ENCODE assay signal across 19 cellular contexts in the genomic region with DNA sequence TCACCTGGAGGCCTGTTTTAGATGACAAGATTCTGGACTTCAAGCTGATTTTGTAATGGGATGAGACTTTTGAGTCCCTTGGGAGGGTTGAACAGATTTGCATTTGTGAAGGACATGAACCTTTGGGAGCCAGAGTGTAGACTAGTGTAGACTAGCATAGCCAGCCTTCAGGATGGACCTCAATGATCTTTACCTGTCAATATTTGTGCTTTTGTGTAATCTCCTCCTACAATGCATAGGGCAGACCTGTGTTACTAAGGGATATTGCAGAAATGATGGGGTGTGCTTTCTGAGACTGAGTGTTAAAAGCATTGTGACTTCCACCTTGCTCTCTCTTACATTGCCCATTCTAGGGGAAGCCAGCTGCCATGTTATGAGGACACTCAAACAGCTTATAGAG. TPM values are rescaled to one million over a fixed set of nuclear protein-coding genes. Genes with fewer than 3 reads are reported as not detected.
A peak's percentile ranks its signal among the peaks of the same experiment; 100 is the strongest.
DNase-seq lines count a peak whose midpoint lies in the region; ATAC-seq and TF ChIP-seq lines count a peak whose summit lies in the region.
"Had no signal": no experiment of that assay in that cellular context is flagged by ENCODE, and none has a peak within 500 bp of the region (broad histone marks: within the 10 kb centered on the region; RNA-seq: fewer than 3 reads in every experiment).

No MANE protein-coding gene starts in this region.

- DNase-seq in GM23338 (ENCODE audit: low spot score) (no peak), H7 (peak; percentile 0), spleen (peak; percentile 1), mesenteric fat pad (ENCODE audit: low spot score) (no peak), NCI-H2081 (lab: John Stamatoyannopoulos, UW) (no peak)
- DNase-seq in activated naive CD4-positive, alpha-beta T cell treated with anti-CD3 and anti-CD28 coated beads for 36 hours, result no peak
- DNase-seq: 8988T; ACHN; BE2C; C1 segment of cervical spinal cord; Caco-2; Calu3; CD4-positive, CD25-positive, alpha-beta regulatory T cell; CD8-positive, alpha-beta T cell; DMS79 treated with DMSO at 0.1 percent for 48 hours; GF-D8 had no signal

- H3K79me2 ChIP-seq in GM23338 (replicated peaks; ENCODE audit: insufficient read depth), result no peaks in the 10 kb centered on the region

- no peak overlapping the region for H3K27ac Mint-ChIP-seq in GM23338
- H3K27ac Mint-ChIP-seq in activated naive CD4-positive, alpha-beta T cell treated with anti-CD3 and anti-CD28 coated beads for 36 hours, result no peak overlapping the region
- H3K27ac Mint-ChIP-seq: CD14-positive monocyte; CD8-positive, alpha-beta T cell had no signal

- TF ChIP-seq POLR2A in spleen (IDR thresholded peaks at IDR 0.05), result no peak

- H3K27ac ChIP-seq in GM23338 (ENCODE audit: low read depth), result no peak overlapping the region
- no peak overlapping the region for H3K27ac ChIP-seq in spleen
- H3K27ac ChIP-seq: BLaER1 had no signal

- H4K20me1 ChIP-seq in GM23338 (replicated peaks; ENCODE audit: insufficient read depth), result no peaks in the 10 kb centered on the region
- H4K20me1 ChIP-seq: BLaER1 had no signal

- H3K4me3 ChIP-seq in GM23338, result no peak overlapping the region
- H3K4me3 ChIP-seq in H7 (ENCODE audit: insufficient read depth, low read depth, low read length), result no peak overlapping the region
- no peak overlapping the region for H3K4me3 ChIP-seq in spleen
- H3K4me3 ChIP-seq: BLaER1 had no signal

- H3K9me3 ChIP-seq in spleen, result peaks cover 0 to 4% (median 0%) of the 10 kb centered on the region in 8 donors
- H3K9me3 ChIP-seq: BE2C, Caco-2 had no signal

- H3K4me1 Mint-ChIP-seq in GM23338, result no peaks in the 10 kb centered on the region
- H3K4me1 Mint-ChIP-seq in activated naive CD4-positive, alpha-beta T cell treated with anti-CD3 and anti-CD28 coated beads for 36 hours (ENCODE audit: low read depth), result peaks cover 28% of the 10 kb centered on the region
- H3K4me1 Mint-ChIP-seq: CD14-positive monocyte had no signal

- H3K27me3 ChIP-seq in GM23338 (ENCODE audit: insufficient read depth) (no peaks in the 10 kb centered on the region), H7 (ENCODE audit: control insufficient read depth, insufficient read depth, low read length) (no peaks in the 10 kb centered on the region), spleen (replicated peaks in 1 of 7) (peaks cover 0 to 23% (median 0%) of the 10 kb centered on the region in 7 donors)
- H3K27me3 ChIP-seq: BE2C, BLaER1 had no signal

- intact Hi-C loops in spleen (cut with DNase I; ENCODE audit: low total_unique reads), result no loop called here
- intact Hi-C loops in activated naive CD4-positive, alpha-beta T cell treated with anti-CD3 and anti-CD28 coated beads for 36 hours (cut with micrococcal nuclease), result no loop called here

- no peak overlapping the region for H3K4me3 Mint-ChIP-seq in GM23338
- no peak overlapping the region for H3K4me3 Mint-ChIP-seq in activated naive CD4-positive, alpha-beta T cell treated with anti-CD3 and anti-CD28 coated beads for 36 hours
- H3K4me3 Mint-ChIP-seq: CD8-positive, alpha-beta T cell had no signal

- H3K36me3 ChIP-seq in GM23338 (ENCODE audit: insufficient read depth) (no peaks in the 10 kb centered on the region), H7 (replicated peaks; ENCODE audit: control insufficient read depth, insufficient read depth, low read length) (no peaks in the 10 kb centered on the region), spleen (no peaks in the 10 kb centered on the region)
- H3K36me3 ChIP-seq: BE2C, BLaER1 had no signal

- CTCF ChIA-PET in activated naive CD4-positive, alpha-beta T cell treated with anti-CD3 and anti-CD28 coated beads for 36 hours (lab: Charles Lee), result interaction anchor here (0.5 to 4.6 kb wide), 6 partner anchors 8 to 120 kb away, joined by 3 to 34 read pairs (median 4); a partner anchor contains a TSS

- no peak for ATAC-seq in GM23338
- ATAC-seq: CD8-positive, alpha-beta T cell had no signal

- H3K36me3 Mint-ChIP-seq in GM23338 (ENCODE audit: low read depth), result no peaks in the 10 kb centered on the region; the same call in 2 of the 3 replicates
- H3K36me3 Mint-ChIP-seq in activated naive CD4-positive, alpha-beta T cell treated with anti-CD3 and anti-CD28 coated beads for 36 hours (ENCODE audit: low read depth), result no peaks in the 10 kb centered on the region
- H3K36me3 Mint-ChIP-seq: CD14-positive monocyte; CD4-positive, CD25-positive, alpha-beta regulatory T cell; CD8-positive, alpha-beta T cell had no signal

- no peak overlapping the region for H3K4me2 ChIP-seq in GM23338
- H3K4me2 ChIP-seq: BLaER1 had no signal

- H3K9me3 Mint-ChIP-seq in GM23338, result no peaks in the 10 kb centered on the region; the same call in 2 of the 3 replicates
- H3K9me3 Mint-ChIP-seq in activated naive CD4-positive, alpha-beta T cell treated with anti-CD3 and anti-CD28 coated beads for 36 hours, result no peaks in the 10 kb centered on the region
- H3K9me3 Mint-ChIP-seq: CD8-positive, alpha-beta T cell had no signal

- H3K27me3 Mint-ChIP-seq in GM23338 (ENCODE audit: insufficient read depth, low read depth, poor library complexity), result no peaks in the 10 kb centered on the region
- no peaks in the 10 kb centered on the region for H3K27me3 Mint-ChIP-seq in activated naive CD4-positive, alpha-beta T cell treated with anti-CD3 and anti-CD28 coated beads for 36 hours (ENCODE audit: low read depth)

- H3K9me2 ChIP-seq in GM23338 (ENCODE audit: insufficient read depth), result no peaks in the 10 kb centered on the region

- H3K4me1 ChIP-seq in GM23338 (ENCODE audit: insufficient read depth), result no peaks in the 10 kb centered on the region
- H3K4me1 ChIP-seq in spleen, result peaks cover 0 to 21% (median 0%) of the 10 kb centered on the region in 6 donors
- H3K4me1 ChIP-seq: BE2C, Caco-2 had no signal

- H3F3A ChIP-seq in GM23338 (replicated peaks; ENCODE audit: low read depth), result no peaks in the 10 kb centered on the region

- H2AFZ ChIP-seq in GM23338, result peak overlapping the region; percentile 66; the same call in 1 of the 2 replicates

- TF ChIP-seq CTCF in GM23338 (conservative IDR thresholded peaks at IDR 0.05; ENCODE audit: low read depth in 2 of 2), result no peak
- no peak for TF ChIP-seq CTCF in spleen (IDR thresholded peaks at IDR 0.05 in 8 of 11, conservative IDR thresholded peaks at IDR 0.05 in 3 of 11)

TF ChIP-seq in GM23338, 12 proteins besides CTCF, POLR2A, EP300 and RAD21 (continues in another document):
- no peak for TF ChIP-seq ZNF331 (CRISPR knock-in tag; IDR thresholded peaks at IDR 0.05; ENCODE audit: low read depth)
- no peak for TF ChIP-seq JUNB (IDR thresholded peaks at IDR 0.05; ENCODE audit: unreplicated experiment)
- no peak for TF ChIP-seq POLR2AphosphoS5 (IDR thresholded peaks at IDR 0.05; ENCODE audit: low read depth)
- no peak for TF ChIP-seq EZH2phosphoT487 (IDR thresholded peaks at IDR 0.05; ENCODE audit: unreplicated experiment)
- TF ChIP-seq, protein P1, sequence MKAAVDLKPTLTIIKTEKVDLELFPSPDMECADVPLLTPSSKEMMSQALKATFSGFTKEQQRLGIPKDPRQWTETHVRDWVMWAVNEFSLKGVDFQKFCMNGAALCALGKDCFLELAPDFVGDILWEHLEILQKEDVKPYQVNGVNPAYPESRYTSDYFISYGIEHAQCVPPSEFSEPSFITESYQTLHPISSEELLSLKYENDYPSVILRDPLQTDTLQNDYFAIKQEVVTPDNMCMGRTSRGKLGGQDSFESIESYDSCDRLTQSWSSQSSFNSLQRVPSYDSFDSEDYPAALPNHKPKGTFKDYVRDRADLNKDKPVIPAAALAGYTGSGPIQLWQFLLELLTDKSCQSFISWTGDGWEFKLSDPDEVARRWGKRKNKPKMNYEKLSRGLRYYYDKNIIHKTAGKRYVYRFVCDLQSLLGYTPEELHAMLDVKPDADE (IDR thresholded peaks at IDR 0.05), result no peak

RNA-seq across cellular contexts. Expression of a gene that starts 9.9 kb away (rescaled TPM):
- 16.5 and 18.1 TPM in 2 replicates for total RNA-seq in GM23338 (2014; rRNA removed; shearing (Covaris generic))
- 5.4 and 6.4 TPM in 2 replicates for polyA plus RNA-seq in GM23338 (2016; fragmentation: Nextera tagmentation; extraction: Ambion mirVana)
- 9.5 and 19.3 TPM in 2 replicates for total RNA-seq in H7 (2014; rRNA removed; shearing (Covaris generic))
- total RNA-seq in spleen, result 100 to 1,000 TPM in 6 of 7 donors, 10 to 100 TPM in 1; 99.6 to 205 (median 110) TPM
- 10 to 100 TPM in 1 of 3 donors, 1 to 10 TPM in 2; 7.9 to 22.3 (median 8.9) TPM for polyA plus RNA-seq in spleen
- total RNA-seq in mesenteric fat pad, result 113 TPM
- total RNA-seq in activated naive CD4-positive, alpha-beta T cell treated with anti-CD3 and anti-CD28 coated beads for 36 hours, result 10 to 100 TPM; 71.9 to 75.2 TPM

RNA-seq across cellular contexts. Expression of a gene that starts 21.4 kb away (rescaled TPM):
- total RNA-seq in GM23338 (2014; rRNA removed; shearing (Covaris generic)), result 0.31 and 1.2 TPM in 2 replicates
- polyA plus RNA-seq in GM23338 (2016; fragmentation: Nextera tagmentation; extraction: Ambion mirVana) (2.9 and 3.0 TPM in 2 replicates), spleen (1 to 10 TPM; 2.2 to 5.2 (median 3.4) TPM)
- 0.33 and 0.73 TPM in 2 replicates for total RNA-seq in H7 (2014; rRNA removed; shearing (Covaris generic))
- total RNA-seq in spleen (1 to 10 TPM; 1.4 to 5.8 (median 3.0) TPM), mesenteric fat pad (0.39 TPM)
- under 1 TPM; 0.69 to 0.74 TPM for total RNA-seq in activated naive CD4-positive, alpha-beta T cell treated with anti-CD3 and anti-CD28 coated beads for 36 hours
- total RNA-seq: A673 had no signal
- polyA plus RNA-seq: CD14-positive monocyte had no signal

RNA-seq across cellular contexts. Expression of a gene that starts 25.3 kb away (rescaled TPM):
- total RNA-seq in GM23338 (2014; rRNA removed; shearing (Covaris generic)), result 48.9 and 56.4 TPM in 2 replicates
- polyA plus RNA-seq in GM23338 (2016; fragmentation: Nextera tagmentation; extraction: Ambion mirVana) (6.5 and 7.0 TPM in 2 replicates), spleen (10 to 100 TPM in 2 of 3 donors, 1 to 10 TPM in 1; 6.6 to 30.8 (median 15.6) TPM)
- total RNA-seq in H7 (2014; rRNA removed; shearing (Covaris generic)), result 54.6 and 79.8 TPM in 2 replicates
- total RNA-seq in spleen (100 to 1,000 TPM in 1 of 7 donors, 10 to 100 TPM in 6; 42.6 to 126 (median 65.2) TPM), mesenteric fat pad (273 TPM)
- 1 to 10 TPM; 1.3 to 2.1 TPM for total RNA-seq in activated naive CD4-positive, alpha-beta T cell treated with anti-CD3 and anti-CD28 coated beads for 36 hours
- polyA plus RNA-seq: CD4-positive, CD25-positive, alpha-beta regulatory T cell had no signal

RNA-seq across cellular contexts. Expression of a gene that starts 32.0 kb away (rescaled TPM):
- 131 and 138 TPM in 2 replicates for total RNA-seq in GM23338 (2014; rRNA removed; shearing (Covaris generic))
- polyA plus RNA-seq in GM23338 (2016; fragmentation: Nextera tagmentation; extraction: Ambion mirVana), result 617 and 691 TPM in 2 replicates
- total RNA-seq in H7 (2014; rRNA removed; shearing (Covaris generic)), result 80.8 and 86.6 TPM in 2 replicates
- total RNA-seq in spleen, result 100 to 1,000 TPM in 1 of 7 donors, 10 to 100 TPM in 6; 55.2 to 111 (median 62.8) TPM
- 100 to 1,000 TPM in 2 of 3 donors, 10 to 100 TPM in 1; 88.8 to 138 (median 137) TPM for polyA plus RNA-seq in spleen
- 54.0 TPM for total RNA-seq in mesenteric fat pad
- total RNA-seq in activated naive CD4-positive, alpha-beta T cell treated with anti-CD3 and anti-CD28 coated beads for 36 hours, result 100 to 1,000 TPM; 170 TPM

RNA-seq across cellular contexts. Expression of a gene that starts 46.4 kb away (rescaled TPM):
- 3.6 and 6.1 TPM in 2 replicates for total RNA-seq in GM23338 (2014; rRNA removed; shearing (Covaris generic))
- polyA plus RNA-seq in GM23338 (2016; fragmentation: Nextera tagmentation; extraction: Ambion mirVana) (2.7 and 4.1 TPM in 2 replicates), spleen (10 to 100 TPM; 34.2 to 46.5 (median 35.3) TPM)
- 5.7 and 8.3 TPM in 2 replicates for total RNA-seq in H7 (2014; rRNA removed; shearing (Covaris generic))
- total RNA-seq in spleen (100 to 1,000 TPM in 4 of 7 donors, 10 to 100 TPM in 3; 56.4 to 165 (median 112) TPM), mesenteric fat pad (25.5 TPM)
- 1 to 10 TPM in 1 of 2 experiments, under 1 TPM in 1; 0.40 to 1.1 TPM for total RNA-seq in activated naive CD4-positive, alpha-beta T cell treated with anti-CD3 and anti-CD28 coated beads for 36 hours
- total RNA-seq: CD4-positive, CD25-positive, alpha-beta regulatory T cell had no signal

Comparison
In these comparisons a context has a peak if more than half of its experiments do, and no peak if none do; other contexts are left out.
1. DNase-seq: peak in H7 (single experiment) and spleen (single experiment); none in GM23338 (single experiment), mesenteric fat pad (single experiment), NCI-H2081 (0 of 2) and activated naive CD4-positive, alpha-beta T cell treated with anti-CD3 and anti-CD28 coated beads for 36 hours (single experiment).
2. RNA of a gene that starts 25.3 kb away (total RNA-seq): 273 TPM in mesenteric fat pad (single experiment), 54.6 to 79.8 TPM in H7, 42.6 to 126 TPM in spleen and 48.9 to 56.4 TPM in GM23338; 1.3 to 2.1 TPM in activated naive CD4-positive, alpha-beta T cell treated with anti-CD3 and anti-CD28 coated beads for 36 hours; every median in the first group is over 10 times any median in the second.